Comparison of ENCODE assay signal across 19 cellular contexts in genomic region chr9:35628389-35628991, GRCh38. TPM values are rescaled to one million over a fixed set of nuclear protein-coding genes. Genes with fewer than 3 reads are reported as not detected.
DNase-seq lines count a peak whose midpoint lies in the region; ATAC-seq, FAIRE-seq and TF ChIP-seq lines count a peak whose summit lies in the region.
"Had no signal": no experiment of that assay in that cellular context is flagged by ENCODE, and none has a peak within 500 bp of the region (broad histone marks: within the 10 kb centered on the region; RNA-seq: fewer than 3 reads in every experiment).

No MANE protein-coding gene starts in this region.

- H3K4me2 ChIP-seq in BLaER1, result no peak overlapping the region

- TF ChIP-seq POLR2A in adrenal gland (IDR thresholded peaks at IDR 0.05), result no peak

- TF ChIP-seq CTCF in bronchial epithelial cell (IDR thresholded peaks at IDR 0.05; ENCODE audit: insufficient read depth, low read length, severe bottlenecking) (no peak), adrenal gland (IDR thresholded peaks at IDR 0.05) (no peak)

- WGBS in adrenal gland, 4 donors, result 82 to 97% (median 94%) methylated on average over 6 of the region's 6 CpGs

- H3K27ac ChIP-seq in BLaER1, result peak overlapping the region; percentile 22
- H3K27ac ChIP-seq in adrenal gland, result no peak overlapping the region
- H3K27ac ChIP-seq: GM23248 had no signal

- intact Hi-C loops in adrenal gland (cut with DNase I), result no loop called here

- DNase-seq in activated T-cell treated with anti-CD3 and anti-CD28 coated beads, Interleukin-2, amount 50 U/mL, for 24 hours, result peak; percentile 22
- no peak for DNase-seq in activated T-cell treated with anti-CD3 and anti-CD28 coated beads, Interleukin-2, amount 50 U/mL, for 4 hours
- no peak for DNase-seq in bronchial epithelial cell (ENCODE audit: low read depth)
- DNase-seq in stimulated activated naive B cell treated with anti-CD40 and anti-IgM and Interleukin-4, amounts not matched to agents 10 μg/mL and 1 μg/mL and 100 μg/mL, for 72 hours, result no peak
- DNase-seq in adrenal gland, result no peak
- DNase-seq: 8988T; AML-193; C1 segment of cervical spinal cord; Calu3; CD4-positive, alpha-beta T cell; DMS79; EL; GM23248; IMR-90 had no signal

- peak; percentile 7 for FAIRE-seq in bronchial epithelial cell (lab: Jason Lieb, UNC)
- FAIRE-seq: G401.6, H54 had no signal

- 0 out of 2 replicates have a peak overlapping the region, but pooled peaks have one; percentile 29 for H3K9ac ChIP-seq in BLaER1
- H3K9ac ChIP-seq: GM23248 had no signal

- H3K36me3 ChIP-seq in BLaER1 (no peaks in the 10 kb centered on the region), bronchial epithelial cell (ENCODE audit: control insufficient read depth, insufficient read depth, low read length) (no peaks in the 10 kb centered on the region), adrenal gland (replicated peaks in 1 of 2) (no peaks in the 10 kb centered on the region)

- H3K36me3 Mint-ChIP-seq in activated T-cell treated with anti-CD3 and anti-CD28 coated beads, Interleukin-2, amount 50 U/mL, for 24 hours (ENCODE audit: low read depth), result no peaks in the 10 kb centered on the region
- no peaks in the 10 kb centered on the region for H3K36me3 Mint-ChIP-seq in activated T-cell treated with anti-CD3 and anti-CD28 coated beads, Interleukin-2, amount 50 U/mL, for 4 hours (ENCODE audit: insufficient read depth)
- H3K36me3 Mint-ChIP-seq in stimulated activated naive B cell treated with anti-CD40 and anti-IgM and Interleukin-4, amounts not matched to agents 10 μg/mL and 1 μg/mL and 100 μg/mL, for 72 hours, result peaks cover 0 to 2% of the 10 kb centered on the region in 2 donors

- H3K27me3 ChIP-seq in BLaER1 (no peaks in the 10 kb centered on the region), bronchial epithelial cell (ENCODE audit: control insufficient read depth, insufficient read depth, low read length) (no peaks in the 10 kb centered on the region), adrenal gland (no peaks in the 10 kb centered on the region)

- H3K4me1 Mint-ChIP-seq in activated T-cell treated with anti-CD3 and anti-CD28 coated beads, Interleukin-2, amount 50 U/mL, for 24 hours (ENCODE audit: low read depth), result peaks cover 9% of the 10 kb centered on the region
- peaks cover 6% of the 10 kb centered on the region for H3K4me1 Mint-ChIP-seq in activated T-cell treated with anti-CD3 and anti-CD28 coated beads, Interleukin-2, amount 50 U/mL, for 4 hours (ENCODE audit: low read depth)
- H3K4me1 Mint-ChIP-seq in stimulated activated naive B cell treated with anti-CD40 and anti-IgM and Interleukin-4, amounts not matched to agents 10 μg/mL and 1 μg/mL and 100 μg/mL, for 72 hours, result peaks cover 30 to 60% of the 10 kb centered on the region in 2 donors

- H3K4me1 ChIP-seq in BLaER1 (peaks cover 65% of the 10 kb centered on the region), adrenal gland (replicated peaks in 1 of 2) (no peaks in the 10 kb centered on the region)

- H3K4me3 ChIP-seq in BLaER1 (no peak overlapping the region), bronchial epithelial cell (ENCODE audit: low read depth, low read length) (no peak overlapping the region), adrenal gland (no peak overlapping the region)
- H3K4me3 ChIP-seq: GM23248 had no signal

- no peaks in the 10 kb centered on the region for H4K20me1 ChIP-seq in BLaER1

- H3K9me3 Mint-ChIP-seq in activated T-cell treated with anti-CD3 and anti-CD28 coated beads, Interleukin-2, amount 50 U/mL, for 24 hours, result no peaks in the 10 kb centered on the region
- no peaks in the 10 kb centered on the region for H3K9me3 Mint-ChIP-seq in activated T-cell treated with anti-CD3 and anti-CD28 coated beads, Interleukin-2, amount 50 U/mL, for 4 hours
- peaks cover 0 to 2% of the 10 kb centered on the region in 2 donors for H3K9me3 Mint-ChIP-seq in stimulated activated naive B cell treated with anti-CD40 and anti-IgM and Interleukin-4, amounts not matched to agents 10 μg/mL and 1 μg/mL and 100 μg/mL, for 72 hours
- H3K9me3 Mint-ChIP-seq: CD4-positive, alpha-beta T cell had no signal

- H3K4me3 Mint-ChIP-seq in activated T-cell treated with anti-CD3 and anti-CD28 coated beads, Interleukin-2, amount 50 U/mL, for 24 hours, result no peak overlapping the region
- H3K4me3 Mint-ChIP-seq in activated T-cell treated with anti-CD3 and anti-CD28 coated beads, Interleukin-2, amount 50 U/mL, for 4 hours, result no peak overlapping the region
- H3K4me3 Mint-ChIP-seq in stimulated activated naive B cell treated with anti-CD40 and anti-IgM and Interleukin-4, amounts not matched to agents 10 μg/mL and 1 μg/mL and 100 μg/mL, for 72 hours, result no peak overlapping the region
- H3K4me3 Mint-ChIP-seq: CD4-positive, alpha-beta T cell had no signal

- no peaks in the 10 kb centered on the region for H3K27me3 Mint-ChIP-seq in activated T-cell treated with anti-CD3 and anti-CD28 coated beads, Interleukin-2, amount 50 U/mL, for 24 hours
- H3K27me3 Mint-ChIP-seq in activated T-cell treated with anti-CD3 and anti-CD28 coated beads, Interleukin-2, amount 50 U/mL, for 4 hours (ENCODE audit: low read depth), result no peaks in the 10 kb centered on the region
- no peaks in the 10 kb centered on the region for H3K27me3 Mint-ChIP-seq in stimulated activated naive B cell treated with anti-CD40 and anti-IgM and Interleukin-4, amounts not matched to agents 10 μg/mL and 1 μg/mL and 100 μg/mL, for 72 hours
- H3K27me3 Mint-ChIP-seq: CD4-positive, alpha-beta T cell had no signal

- H3K27ac Mint-ChIP-seq in activated T-cell treated with anti-CD3 and anti-CD28 coated beads, Interleukin-2, amount 50 U/mL, for 24 hours, result no peak overlapping the region
- peak overlapping the region; percentile 89 for H3K27ac Mint-ChIP-seq in stimulated activated naive B cell treated with anti-CD40 and anti-IgM and Interleukin-4, amounts not matched to agents 10 μg/mL and 1 μg/mL and 100 μg/mL, for 72 hours
- H3K27ac Mint-ChIP-seq: CD4-positive, alpha-beta T cell had no signal

- H3K9me3 ChIP-seq in BLaER1 (no peaks in the 10 kb centered on the region), adrenal gland (replicated peaks in 1 of 3) (no peaks in the 10 kb centered on the region)

- no peak for ATAC-seq in activated T-cell treated with anti-CD3 and anti-CD28 coated beads, Interleukin-2, amount 50 U/mL, for 4 hours
- ATAC-seq in stimulated activated naive B cell treated with anti-CD40 and anti-IgM and Interleukin-4, amounts not matched to agents 10 μg/mL and 1 μg/mL and 100 μg/mL, for 72 hours (replicated peaks), result no peak
- no peak for ATAC-seq in HG02588 (IDR thresholded peaks at IDR 0.05; ENCODE audit: unreplicated experiment)
- ATAC-seq: HCT116 had no signal

RNA-seq across cellular contexts. Expression of gene CD72, which starts 10.3 kb away (rescaled TPM):
- 1 to 10 TPM; 1.8 to 4.5 (median 3.9) TPM for total RNA-seq in activated T-cell treated with anti-CD3 and anti-CD28 coated beads, Interleukin-2, amount 50 U/mL, for 4 hours
- total RNA-seq in bronchial epithelial cell (0.79 and 0.90 TPM in 2 replicates), adrenal gland (1 to 10 TPM in 7 of 8 donors, under 1 TPM in 1; 0.69 to 8.0 (median 4.3) TPM)
- polyA plus RNA-seq in adrenal gland, result 10 to 100 TPM in 1 of 3 donors, 1 to 10 TPM in 2; 1.3 to 18.5 (median 7.4) TPM

RNA-seq across cellular contexts. Expression of gene SIT1, which starts 22.2 kb away (rescaled TPM):
- 10 to 100 TPM; 21.8 to 23.8 (median 22.9) TPM for total RNA-seq in activated T-cell treated with anti-CD3 and anti-CD28 coated beads, Interleukin-2, amount 50 U/mL, for 4 hours
- total RNA-seq in bronchial epithelial cell (not detected in 2 replicates), adrenal gland (1 to 10 TPM in 4 of 8 donors, under 1 TPM in 3, not detected in 1; 0.25 to 2.1 (median 1.1) TPM)
- 1 to 10 TPM in 1 of 3 donors, under 1 TPM in 1, not detected in 1; 0.37 to 1.0 TPM for polyA plus RNA-seq in adrenal gland
- total RNA-seq: Calu3, GM23248, IMR-90 had no signal
- polyA plus RNA-seq: GM23248, IMR-90 had no signal

RNA-seq across cellular contexts. Expression of gene TESK1, which starts 23.4 kb away (rescaled TPM):
- 10 to 100 TPM; 42.0 to 57.1 (median 54.9) TPM for total RNA-seq in activated T-cell treated with anti-CD3 and anti-CD28 coated beads, Interleukin-2, amount 50 U/mL, for 4 hours
- total RNA-seq in bronchial epithelial cell (6.6 and 8.2 TPM in 2 replicates), adrenal gland (100 to 1,000 TPM in 1 of 8 donors, 10 to 100 TPM in 7; 25.9 to 189 (median 55.7) TPM)
- 100 to 1,000 TPM in 2 of 3 donors, 10 to 100 TPM in 1; 68.6 to 159 (median 152) TPM for polyA plus RNA-seq in adrenal gland

RNA-seq across cellular contexts. Expression of gene RMRP, which starts 29.3 kb away (rescaled TPM):
- over 10,000 TPM; 12,907 to 15,791 (median 13,372) TPM for total RNA-seq in activated T-cell treated with anti-CD3 and anti-CD28 coated beads, Interleukin-2, amount 50 U/mL, for 4 hours
- total RNA-seq in bronchial epithelial cell, result 15,881 and 37,648 TPM in 2 replicates
- total RNA-seq in adrenal gland, result over 10,000 TPM in 4 of 8 donors, 1,000 to 10,000 TPM in 3, 100 to 1,000 TPM in 1; 885 to 23,366 (median 13,049) TPM
- 1,000 to 10,000 TPM in 2 of 3 donors, not detected in 1; 1,807 to 2,186 TPM for polyA plus RNA-seq in adrenal gland
- polyA plus RNA-seq: GM23248 had no signal

RNA-seq across cellular contexts. Expression of gene CCDC107, which starts 29.6 kb away (rescaled TPM):
- 10 to 100 TPM; 11.1 to 12.5 (median 12.0) TPM for total RNA-seq in activated T-cell treated with anti-CD3 and anti-CD28 coated beads, Interleukin-2, amount 50 U/mL, for 4 hours
- total RNA-seq in bronchial epithelial cell, result 11.4 and 13.7 TPM in 2 replicates
- 10 to 100 TPM; 27.9 to 55.0 (median 39.8) TPM for total RNA-seq in adrenal gland
- polyA plus RNA-seq in adrenal gland, result 100 to 1,000 TPM in 2 of 3 donors, 10 to 100 TPM in 1; 53.6 to 198 (median 169) TPM

Comparison
In these comparisons a context has a peak if more than half of its experiments do, and no peak if none do; other contexts are left out.
1. RNA of gene SIT1, which starts 22.2 kb away (total RNA-seq): 21.8 to 23.8 TPM in activated T-cell treated with anti-CD3 and anti-CD28 coated beads, Interleukin-2, amount 50 U/mL, for 4 hours; 0.25 to 2.1 TPM in adrenal gland and not detected in bronchial epithelial cell; every median in the first group is over 4 times any median in the second.